23 cellular contexts compared by ENCODE assay signal in genomic region chr14:34250959-34251358, GRCh38.
"Had no signal": no experiment of that assay in that cellular context is flagged by ENCODE, and none has a peak within 500 bp of the region (broad histone marks: within the 10 kb centered on the region; RNA-seq: fewer than 3 reads in every experiment).

No MANE protein-coding gene starts in this region.

- H3K4me3 ChIP-seq: breast epithelium, colonic mucosa, gastroesophageal sphincter, thoracic aorta, upper lobe of left lung had no signal

- H3K36me3 ChIP-seq: breast epithelium, colonic mucosa, gastroesophageal sphincter, thoracic aorta, upper lobe of left lung had no signal

- H3K36me3 Mint-ChIP-seq: activated naive CD4-positive, alpha-beta T cell treated with anti-CD3 and anti-CD28 coated beads, Interleukin-2, amount 50 U/mL, for 72 hours; naive thymus-derived CD4-positive, alpha-beta T cell; stimulated activated naive B cell treated with anti-CD40 and anti-IgM and Interleukin-4, amounts not matched to agents 10 μg/mL and 1 μg/mL and 100 μg/mL, for 72 hours had no signal

- DNase-seq: activated B cell treated with CpG ODN at 0.5 μM for 24 hours; activated CD4-positive, alpha-beta T cell treated with anti-CD3 and anti-CD28 coated beads for 36 hours; activated CD4-positive, alpha-beta T cell treated with anti-CD3 and anti-CD28 coated beads, Interleukin-2, amount 50 U/mL, for 4 hours; activated CD8-positive, alpha-beta memory T cell treated with anti-CD3 and anti-CD28 coated beads for 24 hours; activated CD8-positive, alpha-beta memory T cell treated with anti-CD3 and anti-CD28 coated beads, Interleukin-2, amount 50 U/mL, for 4 hours; activated T-cell treated with anti-CD3 and anti-CD28 coated beads, Interleukin-2, amount 50 U/mL, for 24 hours; colonic mucosa; head of caudate nucleus; islet precursor cell; left cardiac atrium; naive thymus-derived CD4-positive, alpha-beta T cell; small intestine; stimulated activated CD4-positive, alpha-beta T cell treated with anti-CD3 and anti-CD28 coated beads, Interleukin-2, amount 100 ng/mL, for 48 hours; stimulated activated CD8-positive, alpha-beta memory T cell treated with anti-CD3 and anti-CD28 coated beads, Interleukin-4, amount 100 ng/mL, for 48 hours; stimulated activated naive B cell treated with anti-CD40 and anti-IgM and Interleukin-4, amounts not matched to agents 10 μg/mL and 1 μg/mL and 100 μg/mL, for 72 hours; upper lobe of left lung had no signal

- H3K4me1 ChIP-seq: breast epithelium, colonic mucosa, upper lobe of left lung had no signal

- H3K27ac Mint-ChIP-seq: activated B cell treated with CpG ODN at 0.5 μM for 24 hours; activated CD4-positive, alpha-beta T cell treated with anti-CD3 and anti-CD28 coated beads for 36 hours; activated naive CD4-positive, alpha-beta T cell treated with anti-CD3 and anti-CD28 coated beads, Interleukin-2, amount 50 U/mL, for 72 hours; activated T-cell treated with anti-CD3 and anti-CD28 coated beads, Interleukin-2, amount 50 U/mL, for 24 hours; activated T-helper 17 cell treated with anti-CD3 and anti-CD28 coated beads, Interleukin-2, amount 50 U/mL, for 72 hours; naive thymus-derived CD4-positive, alpha-beta T cell; progenitor cell of endocrine pancreas; stimulated activated naive B cell treated with anti-CD40 and anti-IgM and Interleukin-4, amounts not matched to agents 10 μg/mL and 1 μg/mL and 100 μg/mL, for 72 hours had no signal

- H3K4me1 Mint-ChIP-seq: activated B cell treated with CpG ODN at 0.5 μM for 24 hours; activated CD4-positive, alpha-beta T cell treated with anti-CD3 and anti-CD28 coated beads for 36 hours; activated T-helper 17 cell treated with anti-CD3 and anti-CD28 coated beads, Interleukin-2, amount 50 U/mL, for 72 hours; naive thymus-derived CD4-positive, alpha-beta T cell had no signal

- H3K9me3 ChIP-seq: breast epithelium, colonic mucosa, gastroesophageal sphincter, thoracic aorta, upper lobe of left lung had no signal

- H3K4me3 Mint-ChIP-seq: activated B cell treated with CpG ODN at 0.5 μM for 24 hours; activated CD4-positive, alpha-beta T cell treated with anti-CD3 and anti-CD28 coated beads for 36 hours; activated T-cell treated with anti-CD3 and anti-CD28 coated beads, Interleukin-2, amount 50 U/mL, for 24 hours; activated T-helper 17 cell treated with anti-CD3 and anti-CD28 coated beads, Interleukin-2, amount 50 U/mL, for 72 hours; naive thymus-derived CD4-positive, alpha-beta T cell; stimulated activated naive B cell treated with anti-CD40 and anti-IgM and Interleukin-4, amounts not matched to agents 10 μg/mL and 1 μg/mL and 100 μg/mL, for 72 hours had no signal

- H3K27me3 Mint-ChIP-seq: progenitor cell of endocrine pancreas had no signal

- ATAC-seq: activated CD4-positive, alpha-beta T cell treated with anti-CD3 and anti-CD28 coated beads for 36 hours; activated naive CD4-positive, alpha-beta T cell treated with anti-CD3 and anti-CD28 coated beads, Interleukin-2, amount 50 U/mL, for 72 hours; activated T-helper 17 cell treated with anti-CD3 and anti-CD28 coated beads, Interleukin-2, amount 50 U/mL, for 72 hours; naive thymus-derived CD4-positive, alpha-beta T cell; SK-N-SH treated with all-trans-retinoic acid at 6 μM for 48 hours; stimulated activated naive B cell treated with anti-CD40 and anti-IgM and Interleukin-4, amounts not matched to agents 10 μg/mL and 1 μg/mL and 100 μg/mL, for 72 hours had no signal

- H3K9me3 Mint-ChIP-seq: activated B cell treated with CpG ODN at 0.5 μM for 24 hours; activated naive CD4-positive, alpha-beta T cell treated with anti-CD3 and anti-CD28 coated beads, Interleukin-2, amount 50 U/mL, for 72 hours; activated T-cell treated with anti-CD3 and anti-CD28 coated beads, Interleukin-2, amount 50 U/mL, for 24 hours; activated T-helper 17 cell treated with anti-CD3 and anti-CD28 coated beads, Interleukin-2, amount 50 U/mL, for 72 hours; naive thymus-derived CD4-positive, alpha-beta T cell; stimulated activated naive B cell treated with anti-CD40 and anti-IgM and Interleukin-4, amounts not matched to agents 10 μg/mL and 1 μg/mL and 100 μg/mL, for 72 hours had no signal

- H3K27me3 ChIP-seq: breast epithelium, colonic mucosa, gastroesophageal sphincter, upper lobe of left lung had no signal

- H3K27ac ChIP-seq: breast epithelium, colonic mucosa, thoracic aorta, upper lobe of left lung had no signal
